In the genomic region with DNA sequence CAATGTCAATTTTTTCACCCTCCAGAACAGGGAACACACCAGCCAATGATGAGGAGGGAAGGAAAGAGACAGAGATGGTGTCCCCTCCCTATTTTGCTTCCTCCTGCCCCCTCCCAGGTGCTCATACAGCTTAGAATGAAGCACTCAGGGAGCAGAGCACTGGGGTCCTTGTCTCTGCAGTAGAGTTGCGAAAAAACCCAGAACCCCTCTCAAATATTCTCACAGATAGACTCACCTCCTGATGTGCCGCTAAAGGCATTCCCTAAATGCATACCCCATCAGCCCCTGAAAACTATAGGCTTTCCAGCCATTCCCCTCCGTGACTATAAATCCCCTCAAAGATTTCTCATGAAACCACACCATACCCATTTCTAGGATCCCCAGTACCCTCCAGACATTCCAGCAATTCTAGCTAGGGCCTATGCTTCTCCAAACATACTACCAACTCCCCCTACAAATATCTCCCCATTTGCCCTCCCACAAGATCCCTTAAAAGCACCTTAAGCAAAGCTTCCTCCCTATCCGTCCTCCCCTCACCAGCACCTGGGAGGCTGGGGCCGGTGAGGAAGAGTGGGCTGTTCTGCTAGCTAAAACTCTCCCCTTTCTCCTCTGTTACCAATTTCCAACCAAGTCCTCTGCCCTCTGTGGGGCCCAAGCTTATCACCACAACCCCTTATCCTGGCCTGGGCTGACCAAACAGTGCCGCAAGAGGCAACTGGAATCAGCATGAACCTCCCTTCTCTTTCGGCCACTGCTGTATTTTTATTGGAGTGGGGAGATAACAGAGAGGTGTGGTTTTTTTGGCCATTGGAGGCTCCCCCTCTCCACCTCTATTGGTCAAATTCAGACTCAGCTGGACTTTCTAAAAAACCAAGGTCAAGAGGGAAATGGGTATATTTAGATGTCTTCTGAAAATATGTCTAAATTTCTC, we compare ENCODE assay signal across 1 cellular context.
TF ChIP-seq lines count a peak whose summit lies in the region.

No MANE protein-coding gene starts in this region.

TF ChIP-seq in K562, 482 proteins besides CTCF, POLR2A, EP300 and RAD21 (continued from another document and continues in another):
- TF ChIP-seq, protein P1, sequence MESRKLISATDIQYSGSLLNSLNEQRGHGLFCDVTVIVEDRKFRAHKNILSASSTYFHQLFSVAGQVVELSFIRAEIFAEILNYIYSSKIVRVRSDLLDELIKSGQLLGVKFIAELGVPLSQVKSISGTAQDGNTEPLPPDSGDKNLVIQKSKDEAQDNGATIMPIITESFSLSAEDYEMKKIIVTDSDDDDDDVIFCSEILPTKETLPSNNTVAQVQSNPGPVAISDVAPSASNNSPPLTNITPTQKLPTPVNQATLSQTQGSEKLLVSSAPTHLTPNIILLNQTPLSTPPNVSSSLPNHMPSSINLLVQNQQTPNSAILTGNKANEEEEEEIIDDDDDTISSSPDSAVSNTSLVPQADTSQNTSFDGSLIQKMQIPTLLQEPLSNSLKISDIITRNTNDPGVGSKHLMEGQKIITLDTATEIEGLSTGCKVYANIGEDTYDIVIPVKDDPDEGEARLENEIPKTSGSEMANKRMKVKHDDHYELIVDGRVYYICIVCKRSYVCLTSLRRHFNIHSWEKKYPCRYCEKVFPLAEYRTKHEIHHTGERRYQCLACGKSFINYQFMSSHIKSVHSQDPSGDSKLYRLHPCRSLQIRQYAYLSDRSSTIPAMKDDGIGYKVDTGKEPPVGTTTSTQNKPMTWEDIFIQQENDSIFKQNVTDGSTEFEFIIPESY (CRISPR knock-in tag; IDR thresholded peaks at IDR 0.05): no peak
- TF ChIP-seq, protein P2, sequence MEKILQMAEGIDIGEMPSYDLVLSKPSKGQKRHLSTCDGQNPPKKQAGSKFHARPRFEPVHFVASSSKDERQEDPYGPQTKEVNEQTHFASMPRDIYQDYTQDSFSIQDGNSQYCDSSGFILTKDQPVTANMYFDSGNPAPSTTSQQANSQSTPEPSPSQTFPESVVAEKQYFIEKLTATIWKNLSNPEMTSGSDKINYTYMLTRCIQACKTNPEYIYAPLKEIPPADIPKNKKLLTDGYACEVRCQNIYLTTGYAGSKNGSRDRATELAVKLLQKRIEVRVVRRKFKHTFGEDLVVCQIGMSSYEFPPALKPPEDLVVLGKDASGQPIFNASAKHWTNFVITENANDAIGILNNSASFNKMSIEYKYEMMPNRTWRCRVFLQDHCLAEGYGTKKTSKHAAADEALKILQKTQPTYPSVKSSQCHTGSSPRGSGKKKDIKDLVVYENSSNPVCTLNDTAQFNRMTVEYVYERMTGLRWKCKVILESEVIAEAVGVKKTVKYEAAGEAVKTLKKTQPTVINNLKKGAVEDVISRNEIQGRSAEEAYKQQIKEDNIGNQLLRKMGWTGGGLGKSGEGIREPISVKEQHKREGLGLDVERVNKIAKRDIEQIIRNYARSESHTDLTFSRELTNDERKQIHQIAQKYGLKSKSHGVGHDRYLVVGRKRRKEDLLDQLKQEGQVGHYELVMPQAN (IDR thresholded peaks at IDR 0.05; ENCODE audit: borderline replicate concordance): no peak
- TF ChIP-seq, protein P3, sequence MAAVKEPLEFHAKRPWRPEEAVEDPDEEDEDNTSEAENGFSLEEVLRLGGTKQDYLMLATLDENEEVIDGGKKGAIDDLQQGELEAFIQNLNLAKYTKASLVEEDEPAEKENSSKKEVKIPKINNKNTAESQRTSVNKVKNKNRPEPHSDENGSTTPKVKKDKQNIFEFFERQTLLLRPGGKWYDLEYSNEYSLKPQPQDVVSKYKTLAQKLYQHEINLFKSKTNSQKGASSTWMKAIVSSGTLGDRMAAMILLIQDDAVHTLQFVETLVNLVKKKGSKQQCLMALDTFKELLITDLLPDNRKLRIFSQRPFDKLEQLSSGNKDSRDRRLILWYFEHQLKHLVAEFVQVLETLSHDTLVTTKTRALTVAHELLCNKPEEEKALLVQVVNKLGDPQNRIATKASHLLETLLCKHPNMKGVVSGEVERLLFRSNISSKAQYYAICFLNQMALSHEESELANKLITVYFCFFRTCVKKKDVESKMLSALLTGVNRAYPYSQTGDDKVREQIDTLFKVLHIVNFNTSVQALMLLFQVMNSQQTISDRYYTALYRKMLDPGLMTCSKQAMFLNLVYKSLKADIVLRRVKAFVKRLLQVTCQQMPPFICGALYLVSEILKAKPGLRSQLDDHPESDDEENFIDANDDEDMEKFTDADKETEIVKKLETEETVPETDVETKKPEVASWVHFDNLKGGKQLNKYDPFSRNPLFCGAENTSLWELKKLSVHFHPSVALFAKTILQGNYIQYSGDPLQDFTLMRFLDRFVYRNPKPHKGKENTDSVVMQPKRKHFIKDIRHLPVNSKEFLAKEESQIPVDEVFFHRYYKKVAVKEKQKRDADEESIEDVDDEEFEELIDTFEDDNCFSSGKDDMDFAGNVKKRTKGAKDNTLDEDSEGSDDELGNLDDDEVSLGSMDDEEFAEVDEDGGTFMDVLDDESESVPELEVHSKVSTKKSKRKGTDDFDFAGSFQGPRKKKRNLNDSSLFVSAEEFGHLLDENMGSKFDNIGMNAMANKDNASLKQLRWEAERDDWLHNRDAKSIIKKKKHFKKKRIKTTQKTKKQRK (IDR thresholded peaks at IDR 0.05; ENCODE audit: borderline replicate concordance, low read depth, low read length): no peak
- TF ChIP-seq, protein P4, sequence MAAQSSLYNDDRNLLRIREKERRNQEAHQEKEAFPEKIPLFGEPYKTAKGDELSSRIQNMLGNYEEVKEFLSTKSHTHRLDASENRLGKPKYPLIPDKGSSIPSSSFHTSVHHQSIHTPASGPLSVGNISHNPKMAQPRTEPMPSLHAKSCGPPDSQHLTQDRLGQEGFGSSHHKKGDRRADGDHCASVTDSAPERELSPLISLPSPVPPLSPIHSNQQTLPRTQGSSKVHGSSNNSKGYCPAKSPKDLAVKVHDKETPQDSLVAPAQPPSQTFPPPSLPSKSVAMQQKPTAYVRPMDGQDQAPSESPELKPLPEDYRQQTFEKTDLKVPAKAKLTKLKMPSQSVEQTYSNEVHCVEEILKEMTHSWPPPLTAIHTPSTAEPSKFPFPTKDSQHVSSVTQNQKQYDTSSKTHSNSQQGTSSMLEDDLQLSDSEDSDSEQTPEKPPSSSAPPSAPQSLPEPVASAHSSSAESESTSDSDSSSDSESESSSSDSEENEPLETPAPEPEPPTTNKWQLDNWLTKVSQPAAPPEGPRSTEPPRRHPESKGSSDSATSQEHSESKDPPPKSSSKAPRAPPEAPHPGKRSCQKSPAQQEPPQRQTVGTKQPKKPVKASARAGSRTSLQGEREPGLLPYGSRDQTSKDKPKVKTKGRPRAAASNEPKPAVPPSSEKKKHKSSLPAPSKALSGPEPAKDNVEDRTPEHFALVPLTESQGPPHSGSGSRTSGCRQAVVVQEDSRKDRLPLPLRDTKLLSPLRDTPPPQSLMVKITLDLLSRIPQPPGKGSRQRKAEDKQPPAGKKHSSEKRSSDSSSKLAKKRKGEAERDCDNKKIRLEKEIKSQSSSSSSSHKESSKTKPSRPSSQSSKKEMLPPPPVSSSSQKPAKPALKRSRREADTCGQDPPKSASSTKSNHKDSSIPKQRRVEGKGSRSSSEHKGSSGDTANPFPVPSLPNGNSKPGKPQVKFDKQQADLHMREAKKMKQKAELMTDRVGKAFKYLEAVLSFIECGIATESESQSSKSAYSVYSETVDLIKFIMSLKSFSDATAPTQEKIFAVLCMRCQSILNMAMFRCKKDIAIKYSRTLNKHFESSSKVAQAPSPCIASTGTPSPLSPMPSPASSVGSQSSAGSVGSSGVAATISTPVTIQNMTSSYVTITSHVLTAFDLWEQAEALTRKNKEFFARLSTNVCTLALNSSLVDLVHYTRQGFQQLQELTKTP (IDR thresholded peaks at IDR 0.05; ENCODE audit: low read depth in 1 of 2, partially characterized antibody in 2 of 2): no peak
- TF ChIP-seq, protein P5, sequence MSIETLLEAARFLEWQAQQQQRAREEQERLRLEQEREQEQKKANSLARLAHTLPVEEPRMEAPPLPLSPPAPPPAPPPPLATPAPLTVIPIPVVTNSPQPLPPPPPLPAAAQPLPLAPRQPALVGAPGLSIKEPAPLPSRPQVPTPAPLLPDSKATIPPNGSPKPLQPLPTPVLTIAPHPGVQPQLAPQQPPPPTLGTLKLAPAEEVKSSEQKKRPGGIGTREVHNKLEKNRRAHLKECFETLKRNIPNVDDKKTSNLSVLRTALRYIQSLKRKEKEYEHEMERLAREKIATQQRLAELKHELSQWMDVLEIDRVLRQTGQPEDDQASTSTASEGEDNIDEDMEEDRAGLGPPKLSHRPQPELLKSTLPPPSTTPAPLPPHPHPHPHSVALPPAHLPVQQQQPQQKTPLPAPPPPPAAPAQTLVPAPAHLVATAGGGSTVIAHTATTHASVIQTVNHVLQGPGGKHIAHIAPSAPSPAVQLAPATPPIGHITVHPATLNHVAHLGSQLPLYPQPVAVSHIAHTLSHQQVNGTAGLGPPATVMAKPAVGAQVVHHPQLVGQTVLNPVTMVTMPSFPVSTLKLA (conservative IDR thresholded peaks at IDR 0.05): no peak; a peak in 1 of 4 replicates
- TF ChIP-seq YBX1 (IDR thresholded peaks at IDR 0.05): no peak
- TF ChIP-seq ZNF57 (CRISPR knock-in tag; IDR thresholded peaks at IDR 0.05): no peak
- TF ChIP-seq SIRT6 (IDR thresholded peaks at IDR 0.05; ENCODE audit: low read depth, low read length): no peak
- TF ChIP-seq, protein P6, sequence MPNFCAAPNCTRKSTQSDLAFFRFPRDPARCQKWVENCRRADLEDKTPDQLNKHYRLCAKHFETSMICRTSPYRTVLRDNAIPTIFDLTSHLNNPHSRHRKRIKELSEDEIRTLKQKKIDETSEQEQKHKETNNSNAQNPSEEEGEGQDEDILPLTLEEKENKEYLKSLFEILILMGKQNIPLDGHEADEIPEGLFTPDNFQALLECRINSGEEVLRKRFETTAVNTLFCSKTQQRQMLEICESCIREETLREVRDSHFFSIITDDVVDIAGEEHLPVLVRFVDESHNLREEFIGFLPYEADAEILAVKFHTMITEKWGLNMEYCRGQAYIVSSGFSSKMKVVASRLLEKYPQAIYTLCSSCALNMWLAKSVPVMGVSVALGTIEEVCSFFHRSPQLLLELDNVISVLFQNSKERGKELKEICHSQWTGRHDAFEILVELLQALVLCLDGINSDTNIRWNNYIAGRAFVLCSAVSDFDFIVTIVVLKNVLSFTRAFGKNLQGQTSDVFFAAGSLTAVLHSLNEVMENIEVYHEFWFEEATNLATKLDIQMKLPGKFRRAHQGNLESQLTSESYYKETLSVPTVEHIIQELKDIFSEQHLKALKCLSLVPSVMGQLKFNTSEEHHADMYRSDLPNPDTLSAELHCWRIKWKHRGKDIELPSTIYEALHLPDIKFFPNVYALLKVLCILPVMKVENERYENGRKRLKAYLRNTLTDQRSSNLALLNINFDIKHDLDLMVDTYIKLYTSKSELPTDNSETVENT (CRISPR knock-in tag; IDR thresholded peaks at IDR 0.05): no peak
- TF ChIP-seq POLR2H (tag; IDR thresholded peaks at IDR 0.05; ENCODE audit: low read depth): no peak
- no peak for TF ChIP-seq RFX1 (IDR thresholded peaks at IDR 0.05)
- no peak for TF ChIP-seq CREB1 (IDR thresholded peaks at IDR 0.05)
- no peak for TF ChIP-seq CREB1 (CRISPR knock-in tag; IDR thresholded peaks at IDR 0.05)
- no peak for TF ChIP-seq SUPT5H (IDR thresholded peaks at IDR 0.05)
- 0 out of 4 replicates have a peak, but pooled peaks of 1 of the 2 experiments have one; percentile 15 for TF ChIP-seq MAZ (CRISPR knock-in tag; conservative IDR thresholded peaks at IDR 0.05 in 1 of 2, IDR thresholded peaks at IDR 0.05 in 1 of 2)
- peak; percentile 19; the same call in 1 of the 2 replicates for TF ChIP-seq ESRRA (IDR thresholded peaks at IDR 0.05; ENCODE audit: borderline replicate concordance, low read depth)
- no peak for TF ChIP-seq PML (IDR thresholded peaks at IDR 0.05; ENCODE audit: low read length)
- no peak for TF ChIP-seq TSC22D4 (tag; IDR thresholded peaks at IDR 0.05)
- TF ChIP-seq ERF (CRISPR knock-in tag; IDR thresholded peaks at IDR 0.05): 0 out of 2 replicates have a peak, but pooled peaks have one; percentile 34
- TF ChIP-seq TCF3 (CRISPR knock-in tag; IDR thresholded peaks at IDR 0.05): peak; percentile 66
- TF ChIP-seq, protein P7, sequence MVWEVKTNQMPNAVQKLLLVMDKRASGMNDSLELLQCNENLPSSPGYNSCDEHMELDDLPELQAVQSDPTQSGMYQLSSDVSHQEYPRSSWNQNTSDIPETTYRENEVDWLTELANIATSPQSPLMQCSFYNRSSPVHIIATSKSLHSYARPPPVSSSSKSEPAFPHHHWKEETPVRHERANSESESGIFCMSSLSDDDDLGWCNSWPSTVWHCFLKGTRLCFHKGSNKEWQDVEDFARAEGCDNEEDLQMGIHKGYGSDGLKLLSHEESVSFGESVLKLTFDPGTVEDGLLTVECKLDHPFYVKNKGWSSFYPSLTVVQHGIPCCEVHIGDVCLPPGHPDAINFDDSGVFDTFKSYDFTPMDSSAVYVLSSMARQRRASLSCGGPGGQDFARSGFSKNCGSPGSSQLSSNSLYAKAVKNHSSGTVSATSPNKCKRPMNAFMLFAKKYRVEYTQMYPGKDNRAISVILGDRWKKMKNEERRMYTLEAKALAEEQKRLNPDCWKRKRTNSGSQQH (CRISPR knock-in tag; IDR thresholded peaks at IDR 0.05): 0 out of 2 replicates have a peak, but pooled peaks have one; percentile 28
- no peak for TF ChIP-seq NFE2 (IDR thresholded peaks at IDR 0.05; ENCODE audit: low read depth)
- TF ChIP-seq CHCHD3 (CRISPR knock-in tag; IDR thresholded peaks at IDR 0.05): no peak
- TF ChIP-seq, protein P8, sequence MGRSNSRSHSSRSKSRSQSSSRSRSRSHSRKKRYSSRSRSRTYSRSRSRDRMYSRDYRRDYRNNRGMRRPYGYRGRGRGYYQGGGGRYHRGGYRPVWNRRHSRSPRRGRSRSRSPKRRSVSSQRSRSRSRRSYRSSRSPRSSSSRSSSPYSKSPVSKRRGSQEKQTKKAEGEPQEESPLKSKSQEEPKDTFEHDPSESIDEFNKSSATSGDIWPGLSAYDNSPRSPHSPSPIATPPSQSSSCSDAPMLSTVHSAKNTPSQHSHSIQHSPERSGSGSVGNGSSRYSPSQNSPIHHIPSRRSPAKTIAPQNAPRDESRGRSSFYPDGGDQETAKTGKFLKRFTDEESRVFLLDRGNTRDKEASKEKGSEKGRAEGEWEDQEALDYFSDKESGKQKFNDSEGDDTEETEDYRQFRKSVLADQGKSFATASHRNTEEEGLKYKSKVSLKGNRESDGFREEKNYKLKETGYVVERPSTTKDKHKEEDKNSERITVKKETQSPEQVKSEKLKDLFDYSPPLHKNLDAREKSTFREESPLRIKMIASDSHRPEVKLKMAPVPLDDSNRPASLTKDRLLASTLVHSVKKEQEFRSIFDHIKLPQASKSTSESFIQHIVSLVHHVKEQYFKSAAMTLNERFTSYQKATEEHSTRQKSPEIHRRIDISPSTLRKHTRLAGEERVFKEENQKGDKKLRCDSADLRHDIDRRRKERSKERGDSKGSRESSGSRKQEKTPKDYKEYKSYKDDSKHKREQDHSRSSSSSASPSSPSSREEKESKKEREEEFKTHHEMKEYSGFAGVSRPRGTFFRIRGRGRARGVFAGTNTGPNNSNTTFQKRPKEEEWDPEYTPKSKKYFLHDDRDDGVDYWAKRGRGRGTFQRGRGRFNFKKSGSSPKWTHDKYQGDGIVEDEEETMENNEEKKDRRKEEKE (IDR thresholded peaks at IDR 0.05; ENCODE audit: borderline replicate concordance in 1 of 2, control insufficient read depth in 1 of 2, low read depth in 2 of 2, low read length in 1 of 2): no peak
- no peak for TF ChIP-seq ZNF3 (CRISPR knock-in tag; IDR thresholded peaks at IDR 0.05)
- no peak for TF ChIP-seq ZBTB8A (IDR thresholded peaks at IDR 0.05; ENCODE audit: partially characterized antibody)
- TF ChIP-seq CXXC5 (CRISPR knock-in tag; IDR thresholded peaks at IDR 0.05): peak; percentile 36
- TF ChIP-seq GTF2E2 (tag; IDR thresholded peaks at IDR 0.05): no peak
- no peak for TF ChIP-seq SRSF9 (IDR thresholded peaks at IDR 0.05; ENCODE audit: borderline replicate concordance, low read depth, low read length)
